ENCODE assay signal across 29 cellular contexts in genomic region chr5:177185993-177186392, GRCh38.
"Had no signal": no experiment of that assay in that cellular context is flagged by ENCODE, and none has a peak within 500 bp of the region (broad histone marks: within the 10 kb centered on the region; RNA-seq: fewer than 3 reads in every experiment).

No MANE protein-coding gene starts in this region.

- H3K27me3 ChIP-seq: brain microvascular endothelial cell, esophagus muscularis mucosa, foreskin keratinocyte, gastrocnemius medialis, heart left ventricle had no signal

- H3K36me3 ChIP-seq: gastrocnemius medialis had no signal

- DNase-seq: activated CD4-positive, alpha-beta memory T cell treated with anti-CD3 and anti-CD28 coated beads, Interleukin-2, amount 10 ng/mL, durations not matched to agents 7 days and 5 days; activated CD4-positive, alpha-beta T cell treated with anti-CD3 and anti-CD28 coated beads for 1 hour; activated CD4-positive, alpha-beta T cell treated with anti-CD3 and anti-CD28 coated beads for 4 hours; activated CD4-positive, alpha-beta T cell treated with anti-CD3 and anti-CD28 coated beads, Interleukin-2, amount 10 ng/mL, durations not matched to agents 7 days and 5 days; activated CD4-positive, alpha-beta T cell treated with anti-CD3 and anti-CD28 coated beads, Interleukin-2, amount 50 U/mL, for 4 hours; activated CD8-positive, alpha-beta memory T cell treated with anti-CD3 and anti-CD28 coated beads, Interleukin-2, amount 50 U/mL, for 48 hours; activated gamma-delta T cell treated with Interleukin-2 at 50 U/mL for 16 hours; activated naive CD4-positive, alpha-beta T cell treated with anti-CD3 and anti-CD28 coated beads, Interleukin-2, amount 50 U/mL, for 16 hours; activated naive CD4-positive, alpha-beta T cell treated with Interleukin-2 at 50 U/mL for 16 hours; activated T-cell treated with anti-CD3 and anti-CD28 coated beads for 4 hours; activated T-cell treated with anti-CD3 and anti-CD28 coated beads, Interleukin-2, amount 50 U/mL, for 24 hours; activated T-cell treated with anti-CD3 and anti-CD28 coated beads, Interleukin-2, amount 50 U/mL, for 72 hours; amniotic stem cell; anterior cingulate cortex; brain microvascular endothelial cell; caudate nucleus; cortex of kidney; dermis blood vessel endothelial cell; effector CD4-positive, alpha-beta T cell; effector memory CD8-positive, alpha-beta T cell; erythroblast; foreskin keratinocyte; gastrocnemius medialis; glutamatergic neuron; heart left ventricle; T-helper 2 cell had no signal

- H3K27ac ChIP-seq: brain microvascular endothelial cell, esophagus muscularis mucosa, foreskin keratinocyte, gastrocnemius medialis, heart left ventricle had no signal

- FAIRE-seq: astrocyte, bronchial epithelial cell had no signal

- H3K9me3 ChIP-seq: esophagus muscularis mucosa, gastrocnemius medialis, heart left ventricle had no signal

- H3K4me3 ChIP-seq: esophagus muscularis mucosa, gastrocnemius medialis, heart left ventricle had no signal

- ATAC-seq: activated T-cell treated with anti-CD3 and anti-CD28 coated beads, Interleukin-2, amount 50 U/mL, for 72 hours; effector memory CD8-positive, alpha-beta T cell; foreskin keratinocyte; gastrocnemius medialis; heart left ventricle had no signal
